Comparison of ENCODE assay signal across 3 cellular contexts in genomic region chr14:20866963-20867362, GRCh38.
A peak's percentile ranks its signal among the peaks of the same experiment; 100 is the strongest.
TF ChIP-seq lines count a peak whose summit lies in the region.

No MANE protein-coding gene starts in this region.

TF ChIP-seq in HCT116, 20 proteins besides CTCF, POLR2A, EP300 and RAD21:
- TF ChIP-seq FOSL1 (IDR thresholded peaks at IDR 0.05; ENCODE audit: low read depth) = no peak
- no peak for TF ChIP-seq REST (IDR thresholded peaks at IDR 0.05; ENCODE audit: low read depth)
- TF ChIP-seq MAX (IDR thresholded peaks at IDR 0.05) = no peak
- no peak for TF ChIP-seq ZNF274 (IDR thresholded peaks at IDR 0.05; ENCODE audit: low read depth, low read length)

TF ChIP-seq in GM12878, 131 proteins besides CTCF, POLR2A, EP300 and RAD21:
- TF ChIP-seq ZNF592 (IDR thresholded peaks at IDR 0.05) = no peak
- peak; percentile 23; the same call in 1 of the 2 replicates for TF ChIP-seq SMC3 (IDR thresholded peaks at IDR 0.05; ENCODE audit: borderline replicate concordance, low read length)

TF ChIP-seq in HepG2, 621 proteins besides CTCF, POLR2A, EP300 and RAD21:
- TF ChIP-seq ELK4 (CRISPR knock-in tag; IDR thresholded peaks at IDR 0.05; ENCODE audit: borderline replicate concordance) = no peak
- peak; percentile 43; the same call in 1 of the 2 replicates for TF ChIP-seq STAG1 (CRISPR knock-in tag; IDR thresholded peaks at IDR 0.05)
TF ChIP-seq in HepG2: peak in this region for 1.
